ENCODE assay signal across 1 cellular context in the genomic region with DNA sequence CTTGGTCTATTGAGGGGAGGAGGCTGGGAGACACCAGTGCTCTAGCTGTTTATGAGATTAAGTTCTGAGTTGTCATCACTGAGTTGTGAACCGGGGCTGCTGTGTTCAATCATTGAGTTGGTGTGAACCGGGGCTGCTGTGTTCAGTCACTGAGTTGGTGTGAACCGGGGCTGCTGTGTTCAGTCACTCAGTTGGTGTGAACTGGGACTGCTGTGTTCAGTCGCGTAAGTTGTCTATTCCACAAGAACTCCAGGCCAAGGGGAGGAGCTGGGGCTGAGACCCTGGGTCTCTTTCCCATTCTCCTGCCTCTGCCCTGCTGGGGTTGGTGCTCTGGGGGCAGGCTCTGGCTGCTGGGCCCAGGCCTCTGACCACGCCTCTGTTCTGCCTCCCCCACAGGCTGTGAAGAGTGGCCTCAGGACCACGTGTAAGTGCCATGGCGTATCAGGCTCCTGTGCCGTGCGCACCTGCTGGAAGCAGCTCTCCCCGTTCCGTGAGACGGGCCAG.
TF ChIP-seq lines count a peak whose summit lies in the region.

No MANE protein-coding gene starts in this region.

TF ChIP-seq in HepG2, 621 proteins besides CTCF, POLR2A, EP300 and RAD21 (continues in another document):
- no peak for TF ChIP-seq KLF12 (CRISPR knock-in tag; IDR thresholded peaks at IDR 0.05; ENCODE audit: borderline replicate concordance)
- no peak for TF ChIP-seq ZSCAN31 (CRISPR knock-in tag; IDR thresholded peaks at IDR 0.05; ENCODE audit: low read depth)
- TF ChIP-seq, protein P1, sequence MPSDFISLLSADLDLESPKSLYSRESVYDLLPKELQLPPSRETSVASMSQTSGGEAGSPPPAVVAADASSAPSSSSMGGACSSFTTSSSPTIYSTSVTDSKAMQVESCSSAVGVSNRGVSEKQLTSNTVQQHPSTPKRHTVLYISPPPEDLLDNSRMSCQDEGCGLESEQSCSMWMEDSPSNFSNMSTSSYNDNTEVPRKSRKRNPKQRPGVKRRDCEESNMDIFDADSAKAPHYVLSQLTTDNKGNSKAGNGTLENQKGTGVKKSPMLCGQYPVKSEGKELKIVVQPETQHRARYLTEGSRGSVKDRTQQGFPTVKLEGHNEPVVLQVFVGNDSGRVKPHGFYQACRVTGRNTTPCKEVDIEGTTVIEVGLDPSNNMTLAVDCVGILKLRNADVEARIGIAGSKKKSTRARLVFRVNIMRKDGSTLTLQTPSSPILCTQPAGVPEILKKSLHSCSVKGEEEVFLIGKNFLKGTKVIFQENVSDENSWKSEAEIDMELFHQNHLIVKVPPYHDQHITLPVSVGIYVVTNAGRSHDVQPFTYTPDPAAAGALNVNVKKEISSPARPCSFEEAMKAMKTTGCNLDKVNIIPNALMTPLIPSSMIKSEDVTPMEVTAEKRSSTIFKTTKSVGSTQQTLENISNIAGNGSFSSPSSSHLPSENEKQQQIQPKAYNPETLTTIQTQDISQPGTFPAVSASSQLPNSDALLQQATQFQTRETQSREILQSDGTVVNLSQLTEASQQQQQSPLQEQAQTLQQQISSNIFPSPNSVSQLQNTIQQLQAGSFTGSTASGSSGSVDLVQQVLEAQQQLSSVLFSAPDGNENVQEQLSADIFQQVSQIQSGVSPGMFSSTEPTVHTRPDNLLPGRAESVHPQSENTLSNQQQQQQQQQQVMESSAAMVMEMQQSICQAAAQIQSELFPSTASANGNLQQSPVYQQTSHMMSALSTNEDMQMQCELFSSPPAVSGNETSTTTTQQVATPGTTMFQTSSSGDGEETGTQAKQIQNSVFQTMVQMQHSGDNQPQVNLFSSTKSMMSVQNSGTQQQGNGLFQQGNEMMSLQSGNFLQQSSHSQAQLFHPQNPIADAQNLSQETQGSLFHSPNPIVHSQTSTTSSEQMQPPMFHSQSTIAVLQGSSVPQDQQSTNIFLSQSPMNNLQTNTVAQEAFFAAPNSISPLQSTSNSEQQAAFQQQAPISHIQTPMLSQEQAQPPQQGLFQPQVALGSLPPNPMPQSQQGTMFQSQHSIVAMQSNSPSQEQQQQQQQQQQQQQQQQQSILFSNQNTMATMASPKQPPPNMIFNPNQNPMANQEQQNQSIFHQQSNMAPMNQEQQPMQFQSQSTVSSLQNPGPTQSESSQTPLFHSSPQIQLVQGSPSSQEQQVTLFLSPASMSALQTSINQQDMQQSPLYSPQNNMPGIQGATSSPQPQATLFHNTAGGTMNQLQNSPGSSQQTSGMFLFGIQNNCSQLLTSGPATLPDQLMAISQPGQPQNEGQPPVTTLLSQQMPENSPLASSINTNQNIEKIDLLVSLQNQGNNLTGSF (CRISPR knock-in tag; IDR thresholded peaks at IDR 0.05): peak; percentile 25; the same call in 1 of the 2 replicates
- TF ChIP-seq THAP7 (CRISPR knock-in tag; IDR thresholded peaks at IDR 0.05): no peak
- no peak for TF ChIP-seq ZNF33A (CRISPR knock-in tag; IDR thresholded peaks at IDR 0.05; ENCODE audit: borderline replicate concordance)
- TF ChIP-seq NFKB2 (CRISPR knock-in tag; IDR thresholded peaks at IDR 0.05; ENCODE audit: borderline replicate concordance): no peak
- TF ChIP-seq DNMT3B (CRISPR knock-in tag; conservative IDR thresholded peaks at IDR 0.05): no peak
- TF ChIP-seq, protein P2, sequence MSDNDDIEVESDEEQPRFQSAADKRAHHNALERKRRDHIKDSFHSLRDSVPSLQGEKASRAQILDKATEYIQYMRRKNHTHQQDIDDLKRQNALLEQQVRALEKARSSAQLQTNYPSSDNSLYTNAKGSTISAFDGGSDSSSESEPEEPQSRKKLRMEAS (IDR thresholded peaks at IDR 0.05): 0 out of 2 replicates have a peak, but pooled peaks have one; percentile 6
- TF ChIP-seq KMT2A (CRISPR knock-in tag; IDR thresholded peaks at IDR 0.05): no peak
- no peak for TF ChIP-seq HMGXB3 (CRISPR knock-in tag; IDR thresholded peaks at IDR 0.05; ENCODE audit: borderline replicate concordance)
- no peak for TF ChIP-seq U2AF1 (optimal IDR thresholded peaks at IDR 0.05; ENCODE audit: low read depth, low read length)
- TF ChIP-seq STAG1 (CRISPR knock-in tag; IDR thresholded peaks at IDR 0.05): no peak
- TF ChIP-seq ZSCAN30 (CRISPR knock-in tag; IDR thresholded peaks at IDR 0.05): no peak
- TF ChIP-seq ZBTB1 (CRISPR knock-in tag; IDR thresholded peaks at IDR 0.05; ENCODE audit: borderline replicate concordance): no peak
- TF ChIP-seq STAT5B (CRISPR knock-in tag; IDR thresholded peaks at IDR 0.05): no peak
- TF ChIP-seq TRIM24 (CRISPR knock-in tag; IDR thresholded peaks at IDR 0.05): no peak
- TF ChIP-seq, protein P3, sequence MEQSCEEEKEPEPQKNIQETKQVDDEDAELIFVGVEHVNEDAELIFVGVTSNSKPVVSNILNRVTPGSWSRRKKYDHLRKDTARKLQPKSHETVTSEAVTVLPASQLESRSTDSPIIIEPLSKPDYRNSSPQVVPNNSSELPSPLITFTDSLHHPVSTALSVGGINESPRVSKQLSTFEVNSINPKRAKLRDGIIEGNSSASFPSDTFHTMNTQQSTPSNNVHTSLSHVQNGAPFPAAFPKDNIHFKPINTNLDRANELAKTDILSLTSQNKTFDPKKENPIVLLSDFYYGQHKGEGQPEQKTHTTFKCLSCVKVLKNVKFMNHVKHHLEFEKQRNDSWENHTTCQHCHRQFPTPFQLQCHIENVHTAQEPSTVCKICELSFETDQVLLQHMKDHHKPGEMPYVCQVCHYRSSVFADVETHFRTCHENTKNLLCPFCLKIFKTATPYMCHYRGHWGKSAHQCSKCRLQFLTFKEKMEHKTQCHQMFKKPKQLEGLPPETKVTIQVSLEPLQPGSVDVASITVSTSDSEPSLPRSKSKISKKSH (CRISPR knock-in tag; IDR thresholded peaks at IDR 0.05; ENCODE audit: borderline replicate concordance): no peak
- TF ChIP-seq ZSCAN25 (CRISPR knock-in tag; IDR thresholded peaks at IDR 0.05): no peak
- no peak for TF ChIP-seq ZNF83 (CRISPR knock-in tag; IDR thresholded peaks at IDR 0.05; ENCODE audit: borderline replicate concordance)
- TF ChIP-seq NFATC3 (CRISPR knock-in tag; IDR thresholded peaks at IDR 0.05): no peak
- TF ChIP-seq ZNF18 (CRISPR knock-in tag; IDR thresholded peaks at IDR 0.05; ENCODE audit: insufficient replicate concordance): peak; percentile 100
- TF ChIP-seq TARDBP (CRISPR knock-in tag; IDR thresholded peaks at IDR 0.05): no peak
- TF ChIP-seq ZNF749 (CRISPR knock-in tag; IDR thresholded peaks at IDR 0.05; ENCODE audit: borderline replicate concordance): 0 out of 2 replicates have a peak, but pooled peaks have one; percentile 15
- TF ChIP-seq TMF1 (CRISPR knock-in tag; IDR thresholded peaks at IDR 0.05; ENCODE audit: low read depth): 0 out of 2 replicates have a peak, but pooled peaks have one; percentile 27
- TF ChIP-seq, protein P4, sequence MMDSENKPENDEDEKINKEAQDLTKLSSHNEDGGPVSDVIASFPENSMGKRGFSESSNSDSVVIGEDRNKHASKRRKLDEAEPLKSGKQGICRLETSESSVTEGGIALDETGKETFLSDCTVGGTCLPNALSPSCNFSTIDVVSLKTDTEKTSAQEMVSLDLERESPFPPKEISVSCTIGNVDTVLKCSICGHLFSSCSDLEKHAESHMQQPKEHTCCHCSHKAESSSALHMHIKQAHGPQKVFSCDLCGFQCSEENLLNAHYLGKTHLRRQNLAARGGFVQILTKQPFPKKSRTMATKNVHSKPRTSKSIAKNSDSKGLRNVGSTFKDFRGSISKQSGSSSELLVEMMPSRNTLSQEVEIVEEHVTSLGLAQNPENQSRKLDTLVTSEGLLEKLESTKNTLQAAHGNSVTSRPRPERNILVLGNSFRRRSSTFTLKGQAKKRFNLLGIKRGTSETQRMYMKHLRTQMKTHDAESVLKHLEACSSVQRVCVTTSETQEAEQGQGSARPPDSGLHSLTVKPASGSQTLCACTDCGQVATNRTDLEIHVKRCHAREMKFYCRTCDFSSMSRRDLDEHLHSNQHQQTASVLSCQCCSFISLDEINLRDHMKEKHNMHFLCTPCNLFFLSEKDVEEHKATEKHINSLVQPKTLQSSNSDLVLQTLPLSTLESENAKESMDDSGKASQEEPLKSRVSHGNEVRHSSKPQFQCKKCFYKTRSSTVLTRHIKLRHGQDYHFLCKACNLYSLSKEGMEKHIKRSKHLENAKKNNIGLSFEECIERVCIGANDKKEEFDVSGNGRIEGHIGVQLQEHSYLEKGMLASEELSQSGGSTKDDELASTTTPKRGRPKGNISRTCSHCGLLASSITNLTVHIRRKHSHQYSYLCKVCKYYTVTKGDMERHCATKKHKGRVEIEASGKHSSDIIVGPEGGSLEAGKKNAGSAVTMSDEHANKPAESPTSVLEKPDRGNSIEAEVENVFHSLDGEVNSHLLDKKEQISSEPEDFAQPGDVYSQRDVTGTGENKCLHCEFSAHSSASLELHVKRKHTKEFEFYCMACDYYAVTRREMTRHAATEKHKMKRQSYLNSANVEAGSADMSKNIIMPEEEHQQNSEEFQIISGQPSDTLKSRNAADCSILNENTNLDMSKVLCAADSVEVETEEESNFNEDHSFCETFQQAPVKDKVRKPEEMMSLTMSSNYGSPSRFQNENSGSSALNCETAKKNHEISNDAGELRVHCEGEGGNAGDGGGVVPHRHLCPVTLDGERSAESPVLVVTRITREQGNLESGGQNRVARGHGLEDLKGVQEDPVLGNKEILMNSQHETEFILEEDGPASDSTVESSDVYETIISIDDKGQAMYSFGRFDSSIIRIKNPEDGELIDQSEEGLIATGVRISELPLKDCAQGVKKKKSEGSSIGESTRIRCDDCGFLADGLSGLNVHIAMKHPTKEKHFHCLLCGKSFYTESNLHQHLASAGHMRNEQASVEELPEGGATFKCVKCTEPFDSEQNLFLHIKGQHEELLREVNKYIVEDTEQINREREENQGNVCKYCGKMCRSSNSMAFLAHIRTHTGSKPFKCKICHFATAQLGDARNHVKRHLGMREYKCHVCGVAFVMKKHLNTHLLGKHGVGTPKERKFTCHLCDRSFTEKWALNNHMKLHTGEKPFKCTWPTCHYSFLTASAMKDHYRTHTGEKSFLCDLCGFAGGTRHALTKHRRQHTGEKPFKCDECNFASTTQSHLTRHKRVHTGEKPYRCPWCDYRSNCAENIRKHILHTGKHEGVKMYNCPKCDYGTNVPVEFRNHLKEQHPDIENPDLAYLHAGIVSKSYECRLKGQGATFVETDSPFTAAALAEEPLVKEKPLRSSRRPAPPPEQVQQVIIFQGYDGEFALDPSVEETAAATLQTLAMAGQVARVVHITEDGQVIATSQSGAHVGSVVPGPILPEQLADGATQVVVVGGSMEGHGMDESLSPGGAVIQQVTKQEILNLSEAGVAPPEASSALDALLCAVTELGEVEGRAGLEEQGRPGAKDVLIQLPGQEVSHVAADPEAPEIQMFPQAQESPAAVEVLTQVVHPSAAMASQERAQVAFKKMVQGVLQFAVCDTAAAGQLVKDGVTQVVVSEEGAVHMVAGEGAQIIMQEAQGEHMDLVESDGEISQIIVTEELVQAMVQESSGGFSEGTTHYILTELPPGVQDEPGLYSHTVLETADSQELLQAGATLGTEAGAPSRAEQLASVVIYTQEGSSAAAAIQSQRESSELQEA (CRISPR knock-in tag; IDR thresholded peaks at IDR 0.05; ENCODE audit: not compliant biosample characterization): no peak
- TF ChIP-seq ZNF34 (CRISPR knock-in tag; IDR thresholded peaks at IDR 0.05; ENCODE audit: borderline replicate concordance): no peak
- TF ChIP-seq, protein P5, sequence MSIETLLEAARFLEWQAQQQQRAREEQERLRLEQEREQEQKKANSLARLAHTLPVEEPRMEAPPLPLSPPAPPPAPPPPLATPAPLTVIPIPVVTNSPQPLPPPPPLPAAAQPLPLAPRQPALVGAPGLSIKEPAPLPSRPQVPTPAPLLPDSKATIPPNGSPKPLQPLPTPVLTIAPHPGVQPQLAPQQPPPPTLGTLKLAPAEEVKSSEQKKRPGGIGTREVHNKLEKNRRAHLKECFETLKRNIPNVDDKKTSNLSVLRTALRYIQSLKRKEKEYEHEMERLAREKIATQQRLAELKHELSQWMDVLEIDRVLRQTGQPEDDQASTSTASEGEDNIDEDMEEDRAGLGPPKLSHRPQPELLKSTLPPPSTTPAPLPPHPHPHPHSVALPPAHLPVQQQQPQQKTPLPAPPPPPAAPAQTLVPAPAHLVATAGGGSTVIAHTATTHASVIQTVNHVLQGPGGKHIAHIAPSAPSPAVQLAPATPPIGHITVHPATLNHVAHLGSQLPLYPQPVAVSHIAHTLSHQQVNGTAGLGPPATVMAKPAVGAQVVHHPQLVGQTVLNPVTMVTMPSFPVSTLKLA (IDR thresholded peaks at IDR 0.05): no peak
- TF ChIP-seq PTBP1 (IDR thresholded peaks at IDR 0.05; ENCODE audit: low read depth, low read length, poor library complexity, severe bottlenecking): no peak
